18 cellular contexts compared by ENCODE assay signal in genomic region chr13:65642301-65642700, GRCh38.
DNase-seq lines count a peak whose midpoint lies in the region; ATAC-seq, FAIRE-seq and TF ChIP-seq lines count a peak whose summit lies in the region.
"Had no signal": no experiment of that assay in that cellular context is flagged by ENCODE, and none has a peak within 500 bp of the region (broad histone marks: within the 10 kb centered on the region; RNA-seq: fewer than 3 reads in every experiment).

No MANE protein-coding gene starts in this region.

- no peaks in the 10 kb centered on the region for H3K36me3 ChIP-seq in Karpas-422 (ENCODE audit: insufficient read depth, low read length)
- no peaks in the 10 kb centered on the region for H3K36me3 ChIP-seq in SU-DHL-6 (ENCODE audit: low read length)
- no peaks in the 10 kb centered on the region for H3K36me3 ChIP-seq in kidney (ENCODE audit: control insufficient read depth in 1 of 2, insufficient read depth in 2 of 2, low read length in 2 of 2)
- H3K36me3 ChIP-seq in small intestine (ENCODE audit: control insufficient read depth in 2 of 2, insufficient read depth in 2 of 2, low read length in 2 of 2), result no peaks in the 10 kb centered on the region
- H3K36me3 ChIP-seq: BLaER1 had no signal

- intact Hi-C loops in kidney (cut with DNase I), result no loop called here

- H3K79me2 ChIP-seq in Karpas-422 (ENCODE audit: low read length) (no peaks in the 10 kb centered on the region), SU-DHL-6 (ENCODE audit: insufficient read depth, low read length) (no peaks in the 10 kb centered on the region)

- no peaks in the 10 kb centered on the region for H3K27me3 Mint-ChIP-seq in immature natural killer cell (ENCODE audit: low read depth in 3 of 3)
- H3K27me3 Mint-ChIP-seq in activated T-cell treated with anti-CD3 and anti-CD28 coated beads, Interleukin-2, amount 50 U/mL, for 72 hours (ENCODE audit: low read depth), result no peaks in the 10 kb centered on the region
- H3K27me3 Mint-ChIP-seq: CD8-positive, alpha-beta memory T cell had no signal

- H3K27ac Mint-ChIP-seq in immature natural killer cell, result no peak overlapping the region
- no peak overlapping the region for H3K27ac Mint-ChIP-seq in activated T-cell treated with anti-CD3 and anti-CD28 coated beads, Interleukin-2, amount 50 U/mL, for 72 hours
- H3K27ac Mint-ChIP-seq: CD8-positive, alpha-beta memory T cell had no signal

- no peaks in the 10 kb centered on the region for H3K9me3 ChIP-seq in Karpas-422 (ENCODE audit: low read length)
- H3K9me3 ChIP-seq in SU-DHL-6 (ENCODE audit: insufficient read depth, low read length), result no peaks in the 10 kb centered on the region
- H3K9me3 ChIP-seq in kidney (ENCODE audit: control insufficient read depth in 1 of 2, low read length in 2 of 2), result no peaks in the 10 kb centered on the region
- no peaks in the 10 kb centered on the region for H3K9me3 ChIP-seq in small intestine (ENCODE audit: control insufficient read depth, low read depth)
- H3K9me3 ChIP-seq: A549, BLaER1, Caco-2 had no signal

- H3K27ac ChIP-seq in Karpas-422 (ENCODE audit: low read length), result no peak overlapping the region
- no peak overlapping the region for H3K27ac ChIP-seq in SU-DHL-6 (ENCODE audit: low read depth, low read length)
- H3K27ac ChIP-seq in kidney (ENCODE audit: low read depth in 2 of 2, low read length in 2 of 2), result no peak overlapping the region
- H3K27ac ChIP-seq in small intestine (ENCODE audit: low read depth in 1 of 2, low read length in 1 of 2), result no peak overlapping the region
- H3K27ac ChIP-seq: A549, BLaER1, HL-60 had no signal

- H4K20me1 ChIP-seq in Karpas-422 (ENCODE audit: insufficient read depth, low read depth, low read length) (no peaks in the 10 kb centered on the region), SU-DHL-6 (ENCODE audit: low read depth, low read length) (no peaks in the 10 kb centered on the region)
- H4K20me1 ChIP-seq: BLaER1 had no signal

- H3K4me1 Mint-ChIP-seq in immature natural killer cell, result no peaks in the 10 kb centered on the region
- H3K4me1 Mint-ChIP-seq in activated T-cell treated with anti-CD3 and anti-CD28 coated beads, Interleukin-2, amount 50 U/mL, for 72 hours (ENCODE audit: low read depth), result no peaks in the 10 kb centered on the region
- H3K4me1 Mint-ChIP-seq: CD8-positive, alpha-beta memory T cell had no signal

- H3K4me3 ChIP-seq in Karpas-422 (ENCODE audit: low read length) (no peak overlapping the region), SU-DHL-6 (ENCODE audit: insufficient read depth, low read length, poor library complexity, severe bottlenecking) (no peak overlapping the region), kidney (ENCODE audit: low read length in 2 of 2) (no peak overlapping the region), small intestine (ENCODE audit: low read depth in 1 of 2, low read length in 2 of 2) (no peak overlapping the region)
- H3K4me3 ChIP-seq: A549, BLaER1 had no signal

- ATAC-seq in activated T-cell treated with anti-CD3 and anti-CD28 coated beads, Interleukin-2, amount 50 U/mL, for 72 hours (replicated peaks in 1 of 2), result no peak
- ATAC-seq: A549 had no signal

- FAIRE-seq in kidney (lab: Jason Lieb, UNC) (peak; percentile 94), small intestine (lab: Jason Lieb, UNC) (peak; percentile 15)
- FAIRE-seq: A549, GM12892 had no signal

- H3K36me3 Mint-ChIP-seq in immature natural killer cell, result no peaks in the 10 kb centered on the region
- no peaks in the 10 kb centered on the region for H3K36me3 Mint-ChIP-seq in activated T-cell treated with anti-CD3 and anti-CD28 coated beads, Interleukin-2, amount 50 U/mL, for 72 hours (ENCODE audit: insufficient read depth in 2 of 2)
- H3K36me3 Mint-ChIP-seq: CD8-positive, alpha-beta memory T cell had no signal

- no peaks in the 10 kb centered on the region for H3F3A ChIP-seq in SU-DHL-6 (ENCODE audit: insufficient read depth)

- no peak overlapping the region for H3K9ac ChIP-seq in Karpas-422 (ENCODE audit: low read length)
- no peak overlapping the region for H3K9ac ChIP-seq in SU-DHL-6 (ENCODE audit: low read length)
- no peak overlapping the region for H3K9ac ChIP-seq in kidney (ENCODE audit: low read length in 2 of 2)
- H3K9ac ChIP-seq: BLaER1 had no signal

- TF ChIP-seq CTCF in SU-DHL-6 (IDR thresholded peaks at IDR 0.05; ENCODE audit: insufficient read depth, low read length, poor library complexity, severe bottlenecking) (no peak), kidney (IDR thresholded peaks at IDR 0.05; ENCODE audit: borderline replicate concordance, extremely low read depth, insufficient read depth) (no peak)

- H3K9me3 Mint-ChIP-seq in immature natural killer cell, result no peaks in the 10 kb centered on the region
- peaks cover 0 to 2% of the 10 kb centered on the region in 2 donors for H3K9me3 Mint-ChIP-seq in activated T-cell treated with anti-CD3 and anti-CD28 coated beads, Interleukin-2, amount 50 U/mL, for 72 hours

- H3K9me2 ChIP-seq in Karpas-422 (replicated peaks; ENCODE audit: insufficient read depth, low read length) (no peaks in the 10 kb centered on the region), SU-DHL-6 (replicated peaks; ENCODE audit: insufficient read depth, low read length) (no peaks in the 10 kb centered on the region)

- H3K27me3 ChIP-seq in Karpas-422 (ENCODE audit: low read length), result no peaks in the 10 kb centered on the region
- H3K27me3 ChIP-seq in SU-DHL-6 (ENCODE audit: low read length), result no peaks in the 10 kb centered on the region
- H3K27me3 ChIP-seq in small intestine (ENCODE audit: control insufficient read depth in 2 of 2, insufficient read depth in 2 of 2, low read length in 2 of 2), result no peaks in the 10 kb centered on the region
- H3K27me3 ChIP-seq: BLaER1 had no signal

- no peak overlapping the region for H3K4me3 Mint-ChIP-seq in immature natural killer cell
- H3K4me3 Mint-ChIP-seq in activated T-cell treated with anti-CD3 and anti-CD28 coated beads, Interleukin-2, amount 50 U/mL, for 72 hours, result no peak overlapping the region
- H3K4me3 Mint-ChIP-seq: CD8-positive, alpha-beta memory T cell had no signal

- DNase-seq in Karpas-422 (no peak), kidney (no peak), small intestine (no peak), immature natural killer cell (no peak)
- no peak for DNase-seq in activated CD4-positive, alpha-beta T cell treated with anti-CD3 and anti-CD28 coated beads for 4 hours
- no peak for DNase-seq in activated T-cell treated with anti-CD3 and anti-CD28 coated beads, Interleukin-2, amount 50 U/mL, for 72 hours
- DNase-seq in activated CD8-positive, alpha-beta memory T cell treated with anti-CD3 and anti-CD28 coated beads for 24 hours, result no peak
- DNase-seq: AML-193; Caco-2; CD8-positive, alpha-beta memory T cell; DND-41; GDM1; HCEC 1CT had no signal

- H3K4me1 ChIP-seq in Karpas-422 (ENCODE audit: low read length) (no peaks in the 10 kb centered on the region), kidney (ENCODE audit: control insufficient read depth in 1 of 2, insufficient read depth in 1 of 2, low read depth in 1 of 2, low read length in 2 of 2) (no peaks in the 10 kb centered on the region), small intestine (ENCODE audit: control insufficient read depth in 2 of 2, insufficient read depth in 1 of 2, low read depth in 1 of 2, low read length in 1 of 2) (no peaks in the 10 kb centered on the region)
- H3K4me1 ChIP-seq: A549, BLaER1, Caco-2 had no signal

- H3K4me2 ChIP-seq in Karpas-422 (ENCODE audit: low read depth, low read length, poor library complexity, severe bottlenecking) (no peak overlapping the region), SU-DHL-6 (ENCODE audit: low read depth, low read length, poor library complexity, severe bottlenecking) (no peak overlapping the region)
- H3K4me2 ChIP-seq: A549, BLaER1 had no signal

- peak overlapping the region; percentile 30; the same call in 1 of the 2 replicates for H2AFZ ChIP-seq in Karpas-422 (ENCODE audit: low read length)
- H2AFZ ChIP-seq in SU-DHL-6 (ENCODE audit: low read depth, low read length, severe bottlenecking), result peak overlapping the region; percentile 68
